9 cellular contexts compared by ENCODE assay signal in genomic region chr6:131134220-131134831, GRCh38. TPM values are rescaled to one million over a fixed set of nuclear protein-coding genes. Genes with fewer than 3 reads are reported as not detected.
DNase-seq lines count a peak whose midpoint lies in the region; ATAC-seq and TF ChIP-seq lines count a peak whose summit lies in the region.
"Had no signal": no experiment of that assay in that cellular context is flagged by ENCODE, and none has a peak within 500 bp of the region (broad histone marks: within the 10 kb centered on the region; RNA-seq: fewer than 3 reads in every experiment).

No MANE protein-coding gene starts in this region.

- H3K4me3 Mint-ChIP-seq in GM23338 (peak overlapping the region; percentile 81), glutamatergic neuron (ENCODE audit: unreplicated experiment) (no peak overlapping the region)

- H4K20me1 ChIP-seq in GM23338 (replicated peaks; ENCODE audit: insufficient read depth) (no peaks in the 10 kb centered on the region), hepatocyte (ENCODE audit: insufficient read depth, poor library complexity, severe bottlenecking) (no peaks in the 10 kb centered on the region), smooth muscle cell (ENCODE audit: low read depth) (no peaks in the 10 kb centered on the region)

- H3F3A ChIP-seq in GM23338 (replicated peaks; ENCODE audit: low read depth) = no peaks in the 10 kb centered on the region
- peaks cover 3% of the 10 kb centered on the region for H3F3A ChIP-seq in smooth muscle cell (ENCODE audit: low read depth)

- H3K27ac Mint-ChIP-seq in GM23338 = no peak overlapping the region
- no peak overlapping the region for H3K27ac Mint-ChIP-seq in glutamatergic neuron (ENCODE audit: unreplicated experiment)

- ATAC-seq in GM23338 = no peak

- 89% methylated on average over 12 of the region's 12 CpGs for WGBS in hepatocyte (ENCODE audit: low lambda C conversion rate, missing lambda C conversion rate)
- 92% methylated on average over 12 of the region's 12 CpGs for WGBS in smooth muscle cell (ENCODE audit: low lambda C conversion rate)

- DNase-seq in GM23338 (ENCODE audit: low spot score) (no peak), hepatocyte (ENCODE audit: low spot score) (no peak), smooth muscle cell (lab: John Stamatoyannopoulos, UW; ENCODE audit: unreplicated experiment) (no peak), NCI-H510A (lab: John Stamatoyannopoulos, UW) (no peak), glutamatergic neuron (no peak), NCI-H187 treated with DMSO at 0.1 percent for 48 hours (lab: John Stamatoyannopoulos, UW) (no peak), NCI-H2227 (lab: John Stamatoyannopoulos, UW; ENCODE audit: unreplicated experiment) (no peak)
- DNase-seq: NCI-H2171 had no signal

- 0 out of 2 replicates have a peak, but pooled peaks cover 4% of the 10 kb centered on the region for H3K9me2 ChIP-seq in GM23338 (ENCODE audit: insufficient read depth)
- H3K9me2 ChIP-seq in hepatocyte (replicated peaks; ENCODE audit: insufficient read depth) = no peaks in the 10 kb centered on the region

- TF ChIP-seq CTCF in GM23338 (conservative IDR thresholded peaks at IDR 0.05; ENCODE audit: low read depth in 2 of 2) (no peak), WI38 (IDR thresholded peaks at IDR 0.05; ENCODE audit: low read depth, low read length) (no peak), hepatocyte (IDR thresholded peaks at IDR 0.05; ENCODE audit: poor library complexity) (no peak), smooth muscle cell (IDR thresholded peaks at IDR 0.05; ENCODE audit: borderline replicate concordance, insufficient read depth, poor library complexity, severe bottlenecking) (no peak), glutamatergic neuron (IDR thresholded peaks at IDR 0.05; ENCODE audit: partially characterized antibody, unreplicated experiment) (no peak)

- no peaks in the 10 kb centered on the region for H3K36me3 ChIP-seq in GM23338 (ENCODE audit: insufficient read depth)
- no peaks in the 10 kb centered on the region for H3K36me3 ChIP-seq in hepatocyte (replicated peaks; ENCODE audit: insufficient read depth, low read depth)
- no peaks in the 10 kb centered on the region for H3K36me3 ChIP-seq in smooth muscle cell (ENCODE audit: low read depth)

- no peak overlapping the region for H3K9ac ChIP-seq in smooth muscle cell (ENCODE audit: low read depth)

- H3K4me1 ChIP-seq in GM23338 (ENCODE audit: insufficient read depth) (peaks cover 21% of the 10 kb centered on the region), hepatocyte (ENCODE audit: insufficient read depth) (no peaks in the 10 kb centered on the region), smooth muscle cell (ENCODE audit: low read depth) (peaks cover 5% of the 10 kb centered on the region)

- H3K36me3 Mint-ChIP-seq in GM23338 (ENCODE audit: low read depth) = peaks cover 5% of the 10 kb centered on the region
- no peaks in the 10 kb centered on the region for H3K36me3 Mint-ChIP-seq in glutamatergic neuron (ENCODE audit: unreplicated experiment)

- H3K9me3 ChIP-seq in hepatocyte (ENCODE audit: low read depth) (no peaks in the 10 kb centered on the region), smooth muscle cell (replicated peaks; ENCODE audit: low read depth) (no peaks in the 10 kb centered on the region)

- H3K9me3 Mint-ChIP-seq in GM23338 (no peaks in the 10 kb centered on the region), glutamatergic neuron (ENCODE audit: unreplicated experiment) (peaks cover 5% of the 10 kb centered on the region)

- H3K4me3 ChIP-seq in GM23338 (peak overlapping the region; percentile 75; the same call in 1 of the 2 replicates), WI38 (ENCODE audit: low read depth, low read length) (peak overlapping the region; percentile 71), hepatocyte (no peak overlapping the region), smooth muscle cell (peak overlapping the region; percentile 72)

- H3K27me3 ChIP-seq in GM23338 (ENCODE audit: insufficient read depth) (peaks cover 17% of the 10 kb centered on the region; the same call in 1 of the 2 replicates), hepatocyte (no peaks in the 10 kb centered on the region), smooth muscle cell (ENCODE audit: low read depth) (no peaks in the 10 kb centered on the region)

- H3K4me2 ChIP-seq in GM23338 = peak overlapping the region; percentile 78; the same call in 1 of the 2 replicates
- H3K4me2 ChIP-seq in hepatocyte = peak overlapping the region; percentile 72
- H3K4me2 ChIP-seq in smooth muscle cell = peak overlapping the region; percentile 86

- peaks cover 9% of the 10 kb centered on the region for H3K27me3 Mint-ChIP-seq in GM23338 (ENCODE audit: insufficient read depth, low read depth, poor library complexity)
- peaks cover 3% of the 10 kb centered on the region for H3K27me3 Mint-ChIP-seq in glutamatergic neuron (ENCODE audit: unreplicated experiment)

- H3K4me1 Mint-ChIP-seq in GM23338 (peaks cover 14% of the 10 kb centered on the region), glutamatergic neuron (ENCODE audit: low read depth, unreplicated experiment) (peaks cover 1% of the 10 kb centered on the region)

- H3K27ac ChIP-seq in GM23338 (ENCODE audit: low read depth) (no peak overlapping the region), hepatocyte (peak overlapping the region; percentile 83), smooth muscle cell (ENCODE audit: low read depth) (peak overlapping the region; percentile 63)

- H3K79me2 ChIP-seq in GM23338 (replicated peaks; ENCODE audit: insufficient read depth) (no peaks in the 10 kb centered on the region), hepatocyte (no peaks in the 10 kb centered on the region), smooth muscle cell (ENCODE audit: low read depth) (no peaks in the 10 kb centered on the region)

- H2AFZ ChIP-seq in GM23338 = peak overlapping the region; percentile 86; the same call in 1 of the 2 replicates
- H2AFZ ChIP-seq in hepatocyte = peak overlapping the region; percentile 79
- H2AFZ ChIP-seq in smooth muscle cell (ENCODE audit: low read depth) = peak overlapping the region; percentile 94

TF ChIP-seq in GM23338, 12 proteins besides CTCF, POLR2A, EP300 and RAD21 (continues in another document):
- TF ChIP-seq CREB1 (CRISPR knock-in tag; IDR thresholded peaks at IDR 0.05; ENCODE audit: low read depth) (no peak), JUNB (IDR thresholded peaks at IDR 0.05; ENCODE audit: unreplicated experiment) (no peak), ZNF114 (CRISPR knock-in tag; IDR thresholded peaks at IDR 0.05) (no peak), EZH2phosphoT487 (IDR thresholded peaks at IDR 0.05; ENCODE audit: unreplicated experiment) (no peak), ZNF331 (CRISPR knock-in tag; IDR thresholded peaks at IDR 0.05; ENCODE audit: low read depth) (no peak), REST (IDR thresholded peaks at IDR 0.05; ENCODE audit: unreplicated experiment) (no peak), NANOG (IDR thresholded peaks at IDR 0.05; ENCODE audit: borderline replicate concordance) (no peak)

RNA-seq across cellular contexts. Expression of gene AKAP7, which starts 0.9 kb away (rescaled TPM):
- 18.4 and 20.0 TPM in 2 replicates for total RNA-seq in GM23338 (2014; rRNA removed; shearing (Covaris generic))
- 12.2 and 13.0 TPM in 2 replicates for polyA plus RNA-seq in GM23338 (2016; fragmentation: Nextera tagmentation; extraction: Ambion mirVana)
- total RNA-seq in hepatocyte = 54.3 and 54.4 TPM in 2 replicates
- 14.2 and 18.4 TPM in 2 replicates for polyA plus RNA-seq in hepatocyte
- 6.5 and 9.5 TPM in 2 replicates for total RNA-seq in smooth muscle cell
- polyA plus RNA-seq in smooth muscle cell = 2.0 and 3.6 TPM in 2 replicates
- total RNA-seq in glutamatergic neuron (ENCODE audit: unreplicated experiment) = 5.3 TPM
